9 cellular contexts compared by ENCODE assay signal in the genomic region with DNA sequence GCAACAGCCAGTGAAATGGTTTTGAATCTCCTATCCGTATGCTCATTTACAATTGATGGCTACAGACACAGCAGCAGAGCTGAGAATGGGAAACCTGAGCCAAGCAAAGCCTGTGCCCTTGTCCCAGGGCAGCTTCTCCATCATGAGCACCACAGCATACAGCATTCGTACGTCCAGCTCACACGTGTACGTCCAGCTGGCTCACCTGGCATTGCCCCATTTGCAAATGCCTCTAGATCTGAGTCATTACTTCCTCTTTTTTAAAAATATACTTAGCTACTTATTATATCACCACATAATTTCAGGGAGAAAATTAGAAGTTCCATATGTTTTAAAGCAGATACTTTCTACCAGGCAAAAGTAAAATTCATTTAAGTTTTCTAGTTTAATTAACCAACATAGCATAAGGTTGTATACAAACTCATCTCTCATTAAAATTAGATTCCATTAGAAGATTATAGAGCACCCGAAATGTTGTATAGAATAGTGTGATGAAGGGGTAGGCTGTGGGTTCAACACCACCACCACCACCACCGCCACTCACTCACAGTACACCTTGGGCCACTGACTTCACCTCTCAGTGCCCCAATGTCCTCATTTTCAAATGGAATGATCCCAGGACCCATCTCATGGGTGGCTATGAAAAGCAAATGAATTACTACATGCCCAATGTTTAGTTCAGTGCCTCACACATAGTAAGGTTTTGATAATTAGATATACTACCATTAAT. TPM values are rescaled to one million over a fixed set of nuclear protein-coding genes. Genes with fewer than 3 reads are reported as not detected.
DNase-seq lines count a peak whose midpoint lies in the region; ATAC-seq and TF ChIP-seq lines count a peak whose summit lies in the region.
"Had no signal": no experiment of that assay in that cellular context is flagged by ENCODE, and none has a peak within 500 bp of the region (broad histone marks: within the 10 kb centered on the region; RNA-seq: fewer than 3 reads in every experiment).

No MANE protein-coding gene starts in this region.

- H3K27ac Mint-ChIP-seq in chondrocyte (ENCODE audit: unreplicated experiment) = no peak overlapping the region

- ATAC-seq in GM21423 (IDR thresholded peaks at IDR 0.05; ENCODE audit: unreplicated experiment) = peak; percentile 93
- peak; percentile 88 for ATAC-seq in HG03457 (IDR thresholded peaks at IDR 0.05; ENCODE audit: unreplicated experiment)

- in situ Hi-C loops in astrocyte of the cerebellum (cut with HindIII; ENCODE audit: low sequenced_read_pairs) = no loop called here

- peaks cover 2% of the 10 kb centered on the region for H3K4me1 Mint-ChIP-seq in chondrocyte (ENCODE audit: low read depth)

- H3K4me3 Mint-ChIP-seq in chondrocyte (ENCODE audit: unreplicated experiment) = no peak overlapping the region

- peak; percentile 27 for DNase-seq in Daoy (ENCODE audit: low read depth)
- DNase-seq in astrocyte of the cerebellum (ENCODE audit: low read depth) = peak; percentile 36
- no peak for DNase-seq in chondrocyte (ENCODE audit: low spot score)
- no peak for DNase-seq in C1 segment of cervical spinal cord (lab: John Stamatoyannopoulos, UW)
- DNase-seq in middle frontal gyrus (ENCODE audit: extremely low spot score, low spot score) = no peak
- no peak for DNase-seq in superior temporal gyrus (ENCODE audit: extremely low spot score)
- DNase-seq: left cardiac atrium had no signal

- H3K27me3 Mint-ChIP-seq in chondrocyte (ENCODE audit: low read depth) = peaks cover 11% of the 10 kb centered on the region

- peaks cover 14% of the 10 kb centered on the region for H3K9me3 Mint-ChIP-seq in chondrocyte (ENCODE audit: low read depth)

- TF ChIP-seq CTCF in astrocyte of the cerebellum (IDR thresholded peaks at IDR 0.05; ENCODE audit: low read depth, low read length, missing control alignments) (no peak), chondrocyte (IDR thresholded peaks at IDR 0.05) (no peak)

- no peak overlapping the region for H3K4me3 ChIP-seq in astrocyte of the cerebellum (ENCODE audit: low read depth, low read length)

- no peaks in the 10 kb centered on the region for H3K36me3 Mint-ChIP-seq in chondrocyte (ENCODE audit: low read depth)

RNA-seq across cellular contexts. Expression of gene TMEM177, which starts 31.4 kb away (rescaled TPM):
- 14.4 and 19.2 TPM in 2 replicates for total RNA-seq in Daoy (2014; rRNA removed; shearing (Covaris generic))
- 6.8 to 7.8 TPM (median 7.0 TPM) in 3 replicates for total RNA-seq in chondrocyte

Comparison
In these comparisons a context has a peak if more than half of its experiments do, and no peak if none do; other contexts are left out.
1. DNase-seq: peak in Daoy (single experiment) and astrocyte of the cerebellum (single experiment); none in chondrocyte (single experiment), C1 segment of cervical spinal cord (0 of 14), middle frontal gyrus (single experiment) and superior temporal gyrus (single experiment).